In the genomic region with DNA sequence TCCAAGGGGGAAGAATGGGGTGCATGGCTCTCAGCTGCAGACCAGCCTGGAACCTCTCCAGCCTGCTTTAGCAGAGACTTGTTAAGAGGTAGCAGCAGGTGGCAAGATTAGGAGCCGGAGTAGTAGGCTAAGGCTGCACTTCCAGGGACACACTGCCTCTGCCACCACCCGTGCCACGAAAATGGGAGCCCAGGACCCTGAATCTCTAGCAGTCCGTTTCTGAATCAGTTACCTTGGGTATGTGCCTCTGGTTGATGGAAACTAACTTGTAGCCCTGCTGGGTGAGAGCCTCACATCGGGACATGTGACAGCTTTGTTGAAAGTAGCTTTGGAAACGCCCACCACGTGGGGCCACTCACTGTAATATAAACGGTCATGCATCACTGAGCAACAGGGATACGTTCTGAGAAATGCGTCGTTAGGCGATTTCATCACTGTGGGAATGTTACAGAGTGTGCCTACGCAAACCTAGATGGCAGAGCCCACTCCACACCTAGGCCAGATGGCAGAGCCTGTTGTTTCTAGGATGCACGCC, we compare ENCODE assay signal across 14 cellular contexts. TPM values are rescaled to one million over a fixed set of nuclear protein-coding genes. Genes with fewer than 3 reads are reported as not detected.
A peak's percentile ranks its signal among the peaks of the same experiment; 100 is the strongest.
DNase-seq lines count a peak whose midpoint lies in the region; ATAC-seq and TF ChIP-seq lines count a peak whose summit lies in the region.
"Had no signal": no experiment of that assay in that cellular context is flagged by ENCODE, and none has a peak within 500 bp of the region (broad histone marks: within the 10 kb centered on the region; RNA-seq: fewer than 3 reads in every experiment).

No MANE protein-coding gene starts in this region.

- H3K9me3 ChIP-seq in left ventricle myocardium inferior (replicated peaks) (no peaks in the 10 kb centered on the region), upper lobe of right lung (no peaks in the 10 kb centered on the region)
- H3K9me3 ChIP-seq: MG63 had no signal

- DNase-seq in Right ventricle myocardium inferior (ENCODE audit: missing footprints): no peak
- DNase-seq in left ventricle myocardium inferior: no peak
- peak; percentile 85 for DNase-seq in NCI-H69 (lab: John Stamatoyannopoulos, UW)
- DNase-seq in left cardiac atrium: peak; percentile 50
- peak; percentile 33 for DNase-seq in upper lobe of right lung
- no peak for DNase-seq in GM13976 (ENCODE audit: low spot score)
- no peak for DNase-seq in SKM-1 treated with dmso at 0.1 percent for 144 hours (lab: John Stamatoyannopoulos, UW; ENCODE audit: unreplicated experiment)
- DNase-seq: activated CD4-positive, alpha-beta T cell treated with anti-CD3 and anti-CD28 coated beads for 36 hours; activated gamma-delta T cell; MG63 had no signal

- TF ChIP-seq CTCF in left ventricle myocardium inferior (IDR thresholded peaks at IDR 0.05; ENCODE audit: borderline replicate concordance): no peak
- TF ChIP-seq CTCF in upper lobe of right lung (IDR thresholded peaks at IDR 0.05): no peak
- no peak for TF ChIP-seq CTCF in GM13976 (IDR thresholded peaks at IDR 0.05; ENCODE audit: borderline replicate concordance, control extremely low read depth, extremely low read depth, insufficient read depth, missing control alignments)

- H3K36me3 ChIP-seq in left ventricle myocardium inferior (peaks cover 12% of the 10 kb centered on the region), upper lobe of right lung (peaks cover 9% of the 10 kb centered on the region)
- H3K36me3 ChIP-seq: MG63 had no signal

- no peaks in the 10 kb centered on the region for H3K27me3 ChIP-seq in left ventricle myocardium inferior (ENCODE audit: low read depth)
- H3K27me3 ChIP-seq in upper lobe of right lung: no peaks in the 10 kb centered on the region
- H3K27me3 ChIP-seq: MG63 had no signal

- no peak overlapping the region for H3K4me3 ChIP-seq in left ventricle myocardium inferior
- H3K4me3 ChIP-seq in upper lobe of right lung: no peak overlapping the region
- H3K4me3 ChIP-seq: MG63, SK-N-MC had no signal

- intact Hi-C loops in Right ventricle myocardium inferior (cut with DNase I): no loop called here
- intact Hi-C loops in left ventricle myocardium inferior (cut with micrococcal nuclease): no loop called here
- intact Hi-C loops in left cardiac atrium (cut with DNase I): no loop called here
- intact Hi-C loops in upper lobe of right lung (cut with DNase I): no loop called here

- H3K27ac ChIP-seq in left ventricle myocardium inferior (replicated peaks) (no peak overlapping the region), upper lobe of right lung (no peak overlapping the region)
- H3K27ac ChIP-seq: SK-N-MC had no signal

- ATAC-seq in Right ventricle myocardium inferior (peak; percentile 51), left cardiac atrium (no peak), upper lobe of right lung (no peak), HG02759 (IDR thresholded peaks at IDR 0.05; ENCODE audit: unreplicated experiment) (no peak)
- ATAC-seq: activated CD4-positive, alpha-beta T cell treated with anti-CD3 and anti-CD28 coated beads for 36 hours; HCT116 had no signal

- peaks cover 55% of the 10 kb centered on the region for H3K4me1 ChIP-seq in left ventricle myocardium inferior
- H3K4me1 ChIP-seq in upper lobe of right lung: peaks cover 12% of the 10 kb centered on the region

- in situ Hi-C loops in GM13976 (cut with MboI; ENCODE audit: low sequenced_read_pairs, unreplicated experiment): no loop called here

RNA-seq across cellular contexts. Expression of gene HTRA1, which starts 25.9 kb away (rescaled TPM):
- 41.6 TPM for total RNA-seq in Right ventricle myocardium inferior
- total RNA-seq in left ventricle myocardium inferior: 62.6 TPM
- total RNA-seq in left cardiac atrium: 10 to 100 TPM; 69.4 to 73.5 TPM
- total RNA-seq in upper lobe of right lung: 83.8 TPM
- total RNA-seq: activated CD4-positive, alpha-beta T cell treated with anti-CD3 and anti-CD28 coated beads for 36 hours had no signal

RNA-seq across cellular contexts. Expression of gene ARMS2, which starts 32.8 kb away (rescaled TPM):
- total RNA-seq in Right ventricle myocardium inferior (not detected), left ventricle myocardium inferior (0.27 TPM), left cardiac atrium (not detected), upper lobe of right lung (not detected)
- total RNA-seq: activated CD4-positive, alpha-beta T cell treated with anti-CD3 and anti-CD28 coated beads for 36 hours; myocyte had no signal

Comparison
In these comparisons a context has a peak if more than half of its experiments do, and no peak if none do; other contexts are left out.
1. DNase-seq: peak in NCI-H69 (single experiment), left cardiac atrium (single experiment) and upper lobe of right lung (single experiment); none in Right ventricle myocardium inferior (single experiment), left ventricle myocardium inferior (single experiment), GM13976 (single experiment) and SKM-1 treated with dmso at 0.1 percent for 144 hours (single experiment).